Comparison of ENCODE assay signal across 36 cellular contexts in the genomic region with DNA sequence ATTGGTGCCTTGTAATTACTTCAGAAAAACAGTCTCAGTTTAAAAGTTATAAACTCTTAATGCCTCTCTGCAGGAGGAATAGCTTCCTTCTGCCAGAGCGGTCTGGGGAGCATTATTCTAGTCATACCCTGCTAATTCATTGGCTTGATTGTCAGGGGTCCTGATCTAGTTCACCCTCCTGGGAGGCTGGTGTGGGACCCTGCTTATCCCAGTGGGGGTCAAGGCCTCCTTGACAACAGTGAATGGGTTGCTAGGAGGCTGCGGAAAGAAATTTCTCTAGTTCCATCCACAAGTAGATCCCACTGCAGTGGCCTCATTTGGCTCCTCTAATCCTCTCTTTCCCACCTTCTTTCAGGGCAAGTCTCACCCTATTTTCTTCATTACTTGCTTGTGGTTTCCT.
"Had no signal": no experiment of that assay in that cellular context is flagged by ENCODE, and none has a peak within 500 bp of the region (broad histone marks: within the 10 kb centered on the region; RNA-seq: fewer than 3 reads in every experiment).

No MANE protein-coding gene starts in this region.

- H3K4me2 ChIP-seq: SK-N-SH had no signal

- DNase-seq: activated B cell treated with CpG ODN at 0.5 μM for 24 hours; activated CD4-positive, alpha-beta T cell treated with anti-CD3 and anti-CD28 coated beads for 4 hours; activated CD4-positive, alpha-beta T cell treated with anti-CD3 and anti-CD28 coated beads, Interleukin-2, amount 50 U/mL, for 4 hours; activated CD4-positive, CD25-positive, alpha-beta regulatory T cell treated with anti-CD3 and anti-CD28 coated beads, Interleukin-2, amount 50 U/mL, for 72 hours; activated CD8-positive, alpha-beta T cell treated with anti-CD3 and anti-CD28 coated beads for 36 hours; activated effector memory CD4-positive, alpha-beta T cell treated with anti-CD3 and anti-CD28 coated beads, Interleukin-2, amount 50 U/mL, for 16 hours; activated naive CD4-positive, alpha-beta T cell; activated naive CD4-positive, alpha-beta T cell treated with anti-CD3 and anti-CD28 coated beads, Interleukin-2, amount 50 U/mL, for 16 hours; activated naive CD8-positive, alpha-beta T cell treated with anti-CD3 and anti-CD28 coated beads for 36 hours; activated T-cell treated with anti-CD3 and anti-CD28 coated beads, Interleukin-2, amount 50 U/mL, for 1 hour; activated T-cell treated with anti-CD3 and anti-CD28 coated beads, Interleukin-2, amount 50 U/mL, for 72 hours; amniotic stem cell; aorta; KG1; MM.1S; MV-4-11; NCI-H1092; NCI-H1417; NCI-H146; NCI-H187; NCI-H2029 treated with DMSO at 0.1 percent for 48 hours; NCI-H2107; NCI-H2171; NCI-H510A; NCI-H526; NCI-H748 treated with DMSO at 0.1 percent for 48 hours; NK-92 treated with Interleukin-12 subunit alpha and Interleukin-12 subunit beta, amount 100 ng/mL, for 24 hours; PC-3; Peyer's patch; RPMI8226; SHP77 treated with DMSO at 0.1 percent for 48 hours; SK-N-SH had no signal

- ATAC-seq: activated CD8-positive, alpha-beta T cell treated with anti-CD3 and anti-CD28 coated beads for 36 hours; activated T-cell treated with anti-CD3 and anti-CD28 coated beads, Interleukin-2, amount 50 U/mL, for 72 hours; activated T-helper 17 cell treated with anti-CD3 and anti-CD28 coated beads, Interleukin-2, amount 50 U/mL, for 72 hours; PC-3 had no signal

- H3K9ac ChIP-seq: SK-N-SH had no signal

- H3K27me3 ChIP-seq: Peyer's patch, SJSA1 had no signal

- H3K4me3 ChIP-seq: Peyer's patch, SJSA1 had no signal

- H3K27me3 Mint-ChIP-seq: activated B cell treated with CpG ODN at 0.5 μM for 24 hours; activated T-helper 17 cell treated with anti-CD3 and anti-CD28 coated beads, Interleukin-2, amount 50 U/mL, for 72 hours had no signal

- H3K27ac ChIP-seq: Peyer's patch, SJSA1 had no signal

- H3K4me1 ChIP-seq: Peyer's patch, SJSA1 had no signal

- H3K4me1 Mint-ChIP-seq: activated B cell treated with CpG ODN at 0.5 μM for 24 hours; activated naive CD8-positive, alpha-beta T cell treated with anti-CD3 and anti-CD28 coated beads for 36 hours; activated T-helper 17 cell treated with anti-CD3 and anti-CD28 coated beads, Interleukin-2, amount 50 U/mL, for 72 hours had no signal

- H3K36me3 Mint-ChIP-seq: activated naive CD8-positive, alpha-beta T cell treated with anti-CD3 and anti-CD28 coated beads for 36 hours had no signal

- H3K9me3 Mint-ChIP-seq: activated B cell treated with CpG ODN at 0.5 μM for 24 hours; activated CD8-positive, alpha-beta T cell treated with anti-CD3 and anti-CD28 coated beads for 36 hours; activated naive CD8-positive, alpha-beta T cell treated with anti-CD3 and anti-CD28 coated beads for 36 hours; activated T-helper 17 cell treated with anti-CD3 and anti-CD28 coated beads, Interleukin-2, amount 50 U/mL, for 72 hours; T-helper 1 cell treated with Interleukin-12 subunit alpha and Interleukin-12 subunit beta and Interleukin-4 antibody, amounts not matched to agents 30 μg/mL and 1 μg/mL, for 36 hours had no signal

- H3K27ac Mint-ChIP-seq: activated B cell treated with CpG ODN at 0.5 μM for 24 hours; activated CD8-positive, alpha-beta T cell treated with anti-CD3 and anti-CD28 coated beads for 36 hours; activated naive CD8-positive, alpha-beta T cell treated with anti-CD3 and anti-CD28 coated beads for 36 hours; activated T-cell treated with anti-CD3 and anti-CD28 coated beads, Interleukin-2, amount 50 U/mL, for 72 hours; activated T-helper 17 cell treated with anti-CD3 and anti-CD28 coated beads, Interleukin-2, amount 50 U/mL, for 72 hours; T-helper 1 cell treated with Interleukin-12 subunit alpha and Interleukin-12 subunit beta and Interleukin-4 antibody, amounts not matched to agents 30 μg/mL and 1 μg/mL, for 36 hours; T-helper 2 cell treated with Interferon-gamma antibody and Interleukin-4, amounts not matched to agents 5 μg/mL and 100 μg/mL, for 36 hours had no signal

- H3K4me3 Mint-ChIP-seq: activated B cell treated with CpG ODN at 0.5 μM for 24 hours; activated CD8-positive, alpha-beta T cell treated with anti-CD3 and anti-CD28 coated beads for 36 hours; activated naive CD8-positive, alpha-beta T cell treated with anti-CD3 and anti-CD28 coated beads for 36 hours; activated T-cell treated with anti-CD3 and anti-CD28 coated beads, Interleukin-2, amount 50 U/mL, for 72 hours; activated T-helper 17 cell treated with anti-CD3 and anti-CD28 coated beads, Interleukin-2, amount 50 U/mL, for 72 hours; T-helper 1 cell treated with Interleukin-12 subunit alpha and Interleukin-12 subunit beta and Interleukin-4 antibody, amounts not matched to agents 30 μg/mL and 1 μg/mL, for 36 hours; T-helper 2 cell treated with Interferon-gamma antibody and Interleukin-4, amounts not matched to agents 5 μg/mL and 100 μg/mL, for 36 hours had no signal

- H3K9me3 ChIP-seq: Peyer's patch, SJSA1, SK-N-SH had no signal

- H3K36me3 ChIP-seq: Peyer's patch, SJSA1 had no signal
